In genomic region chrX:111519215-111519614, GRCh38 we compare ENCODE assay signal across 15 cellular contexts. TPM values are rescaled to one million over a fixed set of nuclear protein-coding genes. Genes with fewer than 3 reads are reported as not detected.
DNase-seq lines count a peak whose midpoint lies in the region; TF ChIP-seq lines count a peak whose summit lies in the region.
"Had no signal": no experiment of that assay in that cellular context is flagged by ENCODE, and none has a peak within 500 bp of the region (broad histone marks: within the 10 kb centered on the region; RNA-seq: fewer than 3 reads in every experiment).

No MANE protein-coding gene starts in this region.

- H3K36me3 ChIP-seq in WERI-Rb-1 (no peaks in the 10 kb centered on the region), esophagus muscularis mucosa (no peaks in the 10 kb centered on the region), suprapubic skin (no peaks in the 10 kb centered on the region)
- H3K36me3 ChIP-seq: heart right ventricle had no signal

- no peak for TF ChIP-seq POLR2A in esophagus muscularis mucosa (IDR thresholded peaks at IDR 0.05; ENCODE audit: low read depth)
- TF ChIP-seq POLR2A in suprapubic skin (IDR thresholded peaks at IDR 0.05): no peak

- no peak overlapping the region for H3K4me3 Mint-ChIP-seq in activated CD4-positive, alpha-beta T cell treated with anti-CD3 and anti-CD28 coated beads, Interleukin-2, amount 10 ng/mL, durations not matched to agents 7 days and 5 days
- H3K4me3 Mint-ChIP-seq: central memory CD8-positive, alpha-beta T cell; naive thymus-derived CD8-positive, alpha-beta T cell had no signal

- H3K4me1 Mint-ChIP-seq in activated CD4-positive, alpha-beta T cell treated with anti-CD3 and anti-CD28 coated beads, Interleukin-2, amount 10 ng/mL, durations not matched to agents 7 days and 5 days: no peaks in the 10 kb centered on the region
- H3K4me1 Mint-ChIP-seq: central memory CD8-positive, alpha-beta T cell; naive thymus-derived CD8-positive, alpha-beta T cell had no signal

- H3K4me1 ChIP-seq in esophagus muscularis mucosa (no peaks in the 10 kb centered on the region), suprapubic skin (no peaks in the 10 kb centered on the region)
- H3K4me1 ChIP-seq: heart right ventricle had no signal

- H3K27me3 ChIP-seq in WERI-Rb-1 (ENCODE audit: insufficient read depth, low read depth, severe bottlenecking) (peaks cover 4% of the 10 kb centered on the region), esophagus muscularis mucosa (no peaks in the 10 kb centered on the region), suprapubic skin (no peaks in the 10 kb centered on the region)

- POLR2A ChIA-PET in activated CD4-positive, alpha-beta T cell treated with anti-CD3 and anti-CD28 coated beads, Interleukin-2, amount 10 ng/mL, durations not matched to agents 7 days and 5 days (lab: Charles Lee): no interaction called here

- H3K9me3 ChIP-seq in WERI-Rb-1 (ENCODE audit: severe bottlenecking) (no peaks in the 10 kb centered on the region), esophagus muscularis mucosa (no peaks in the 10 kb centered on the region), suprapubic skin (no peaks in the 10 kb centered on the region)
- H3K9me3 ChIP-seq: heart right ventricle had no signal

- TF ChIP-seq EP300 in esophagus muscularis mucosa (IDR thresholded peaks at IDR 0.05) (no peak), suprapubic skin (IDR thresholded peaks at IDR 0.05) (no peak)

- H3K27me3 Mint-ChIP-seq in activated CD4-positive, alpha-beta T cell treated with anti-CD3 and anti-CD28 coated beads, Interleukin-2, amount 10 ng/mL, durations not matched to agents 7 days and 5 days: no peaks in the 10 kb centered on the region
- H3K27me3 Mint-ChIP-seq: central memory CD8-positive, alpha-beta T cell had no signal

- TF ChIP-seq CTCF in WERI-Rb-1 (IDR thresholded peaks at IDR 0.05; ENCODE audit: low read depth, low read length) (no peak), esophagus muscularis mucosa (IDR thresholded peaks at IDR 0.05) (no peak), suprapubic skin (IDR thresholded peaks at IDR 0.05) (no peak)

- intact Hi-C loops in esophagus muscularis mucosa (cut with DNase I): no loop called here

- H3K27ac ChIP-seq in WERI-Rb-1 (no peak overlapping the region), esophagus muscularis mucosa (replicated peaks in 1 of 4) (no peak overlapping the region), suprapubic skin (no peak overlapping the region)
- H3K27ac ChIP-seq: heart right ventricle had no signal

- 9% methylated on average over 2 of the region's 2 CpGs for WGBS in esophagus muscularis mucosa
- WGBS in suprapubic skin: 15% methylated on average over 2 of the region's 2 CpGs

- DNase-seq in DMS79 treated with DMSO at 0.1 percent for 48 hours (lab: John Stamatoyannopoulos, UW): peak; percentile 31
- DNase-seq in NCI-H1092 treated with DMSO at 0.1 percent for 48 hours (lab: John Stamatoyannopoulos, UW): peak; percentile 38
- peak; percentile 9 for DNase-seq in WERI-Rb-1
- DNase-seq in kidney tubule cell (ENCODE audit: low spot score): peak; percentile 39
- no peak for DNase-seq in activated CD4-positive, alpha-beta T cell treated with anti-CD3 and anti-CD28 coated beads, Interleukin-2, amount 10 ng/mL, durations not matched to agents 7 days and 5 days
- DNase-seq in esophagus muscularis mucosa (ENCODE audit: extremely low spot score): no peak
- no peak for DNase-seq in DMS153 treated with DMSO at 0.1 percent for 48 hours (lab: John Stamatoyannopoulos, UW; ENCODE audit: unreplicated experiment)
- DNase-seq in suprapubic skin (ENCODE audit: low spot score in 2 of 2): no peak
- DNase-seq: C1 segment of cervical spinal cord; heart right ventricle; stimulated activated CD4-positive, alpha-beta T cell treated with anti-CD3 and anti-CD28 coated beads, Interleukin-4, amount 100 ng/mL, for 4 hours had no signal

- H3K9me3 Mint-ChIP-seq in activated CD4-positive, alpha-beta T cell treated with anti-CD3 and anti-CD28 coated beads, Interleukin-2, amount 10 ng/mL, durations not matched to agents 7 days and 5 days: no peaks in the 10 kb centered on the region
- H3K9me3 Mint-ChIP-seq: central memory CD8-positive, alpha-beta T cell; naive thymus-derived CD8-positive, alpha-beta T cell had no signal

- H3K27ac Mint-ChIP-seq in activated CD4-positive, alpha-beta T cell treated with anti-CD3 and anti-CD28 coated beads, Interleukin-2, amount 10 ng/mL, durations not matched to agents 7 days and 5 days: no peak overlapping the region
- H3K27ac Mint-ChIP-seq: naive thymus-derived CD8-positive, alpha-beta T cell had no signal

- H3K4me3 ChIP-seq in WERI-Rb-1 (ENCODE audit: low read depth, low read length): no peak overlapping the region
- H3K4me3 ChIP-seq in esophagus muscularis mucosa: no peak overlapping the region
- H3K4me3 ChIP-seq in suprapubic skin: no peak overlapping the region
- H3K4me3 ChIP-seq: GM12878, heart right ventricle had no signal

- CTCF ChIA-PET in activated CD4-positive, alpha-beta T cell treated with anti-CD3 and anti-CD28 coated beads, Interleukin-2, amount 10 ng/mL, durations not matched to agents 7 days and 5 days (lab: Charles Lee): no interaction called here

- H3K36me3 Mint-ChIP-seq in activated CD4-positive, alpha-beta T cell treated with anti-CD3 and anti-CD28 coated beads, Interleukin-2, amount 10 ng/mL, durations not matched to agents 7 days and 5 days (ENCODE audit: low read depth): no peaks in the 10 kb centered on the region
- H3K36me3 Mint-ChIP-seq: naive thymus-derived CD8-positive, alpha-beta T cell had no signal

RNA-seq across cellular contexts. Expression of gene SERTM2, which starts 7.8 kb away (rescaled TPM):
- not detected for total RNA-seq in activated CD4-positive, alpha-beta T cell treated with anti-CD3 and anti-CD28 coated beads, Interleukin-2, amount 10 ng/mL, durations not matched to agents 7 days and 5 days
- not detected for total RNA-seq in esophagus muscularis mucosa
- total RNA-seq in suprapubic skin: under 1 TPM in 1 of 4 donors, not detected in 3; 0.16 TPM
- total RNA-seq: GM12878; heart right ventricle; naive thymus-derived CD8-positive, alpha-beta T cell; NCI-H460 had no signal

Comparison
In these comparisons a context has a peak if more than half of its experiments do, and no peak if none do; other contexts are left out.
1. DNase-seq: peak in DMS79 treated with DMSO at 0.1 percent for 48 hours (single experiment), NCI-H1092 treated with DMSO at 0.1 percent for 48 hours (single experiment), WERI-Rb-1 (single experiment) and kidney tubule cell (single experiment); none in activated CD4-positive, alpha-beta T cell treated with anti-CD3 and anti-CD28 coated beads, Interleukin-2, amount 10 ng/mL, durations not matched to agents 7 days and 5 days (single experiment), esophagus muscularis mucosa (single experiment), DMS153 treated with DMSO at 0.1 percent for 48 hours (single experiment) and suprapubic skin (0 of 2).